ENCODE assay signal across 34 cellular contexts in the genomic region with DNA sequence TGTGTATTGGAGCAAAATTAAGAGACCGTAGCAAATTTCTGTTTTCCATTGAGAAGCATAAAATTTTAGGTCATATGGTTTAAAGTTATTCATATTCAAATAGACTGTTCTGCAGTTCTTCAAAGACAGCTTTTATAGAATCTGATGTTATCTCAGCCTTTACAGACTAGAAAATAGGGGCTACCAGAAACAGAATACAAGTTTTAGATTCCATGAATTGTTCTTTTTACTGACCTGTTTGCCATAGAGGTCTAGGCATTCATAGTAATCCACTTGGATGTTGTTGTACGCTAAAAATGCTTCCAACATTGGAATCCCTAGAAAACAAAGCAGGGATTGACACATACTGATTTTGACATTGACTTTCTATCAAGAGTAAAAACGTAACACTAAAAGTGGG.
"Had no signal": no experiment of that assay in that cellular context is flagged by ENCODE, and none has a peak within 500 bp of the region (broad histone marks: within the 10 kb centered on the region; RNA-seq: fewer than 3 reads in every experiment).

No MANE protein-coding gene starts in this region.

- H3K27ac ChIP-seq: adrenal gland, ascending aorta, body of pancreas, brain microvascular endothelial cell, breast epithelium, cardiac muscle cell had no signal

- H3K9me3 ChIP-seq: adrenal gland, ascending aorta, body of pancreas, breast epithelium had no signal

- ATAC-seq: activated naive CD4-positive, alpha-beta T cell treated with anti-CD3 and anti-CD28 coated beads, Interleukin-2, amount 50 U/mL, for 72 hours; activated naive CD8-positive, alpha-beta T cell treated with anti-CD3 and anti-CD28 coated beads, Interleukin-2, amount 50 U/mL, for 24 hours; activated T-cell treated with anti-CD3 and anti-CD28 coated beads, Interleukin-2, amount 50 U/mL, for 4 hours; activated T-cell treated with anti-CD3 and anti-CD28 coated beads, Interleukin-2, amount 50 U/mL, for 72 hours; activated T-helper 17 cell treated with anti-CD3 and anti-CD28 coated beads, Interleukin-2, amount 50 U/mL, for 72 hours; body of pancreas had no signal

- H3K27me3 ChIP-seq: adrenal gland, ascending aorta, body of pancreas, brain microvascular endothelial cell, breast epithelium, cardiac muscle cell had no signal

- H3K36me3 ChIP-seq: adrenal gland, ascending aorta, brain microvascular endothelial cell, breast epithelium, cardiac muscle cell had no signal

- DNase-seq: activated effector memory CD4-positive, alpha-beta T cell treated with anti-CD3 and anti-CD28 coated beads, Interleukin-2, amount 50 U/mL, for 16 hours; activated effector memory CD4-positive, alpha-beta T cell treated with Interleukin-2 at 50 U/mL for 16 hours; activated gamma-delta T cell; activated gamma-delta T cell treated with Interleukin-2 at 50 U/mL for 16 hours; activated naive CD4-positive, alpha-beta T cell; activated naive CD4-positive, alpha-beta T cell treated with anti-CD3 and anti-CD28 coated beads for 36 hours; activated naive CD4-positive, alpha-beta T cell treated with anti-CD3 and anti-CD28 coated beads, Interleukin-2, amount 10 ng/mL, durations not matched to agents 7 days and 5 days; activated naive CD4-positive, alpha-beta T cell treated with anti-CD3 and anti-CD28 coated beads, Interleukin-2, amount 50 U/mL, for 16 hours; activated naive CD4-positive, alpha-beta T cell treated with Interleukin-2 at 50 U/mL for 16 hours; activated naive CD8-positive, alpha-beta T cell treated with anti-CD3 and anti-CD28 coated beads for 36 hours; activated naive CD8-positive, alpha-beta T cell treated with anti-CD3 and anti-CD28 coated beads, Interleukin-2, amount 10 ng/mL, durations not matched to agents 7 days and 5 days; activated naive CD8-positive, alpha-beta T cell treated with anti-CD3 and anti-CD28 coated beads, Interleukin-2, amount 50 U/mL, for 24 hours; activated T-cell treated with anti-CD3 and anti-CD28 coated beads, Interleukin-2, amount 50 U/mL, for 1 hour; activated T-cell treated with anti-CD3 and anti-CD28 coated beads, Interleukin-2, amount 50 U/mL, for 24 hours; activated T-cell treated with anti-CD3 and anti-CD28 coated beads, Interleukin-2, amount 50 U/mL, for 4 hours; activated T-cell treated with anti-CD3 and anti-CD28 coated beads, Interleukin-2, amount 50 U/mL, for 48 hours; activated T-cell treated with anti-CD3 and anti-CD28 coated beads, Interleukin-2, amount 50 U/mL, for 72 hours; adrenal gland; amniotic stem cell; amygdala; anterior cingulate cortex; aorta; body of pancreas; brain microvascular endothelial cell; caudate nucleus; central memory CD4-positive, alpha-beta T cell; cerebellar nuclear complex had no signal

- H3K4me1 ChIP-seq: adrenal gland, ascending aorta, body of pancreas, breast epithelium had no signal

- H3K4me3 ChIP-seq: adrenal gland, ascending aorta, body of pancreas, breast epithelium, cardiac muscle cell had no signal

- FAIRE-seq: astrocyte, bronchial epithelial cell had no signal
